4 cellular contexts compared by ENCODE assay signal in genomic region chr18:10464161-10464648, GRCh38. TPM values are rescaled to one million over a fixed set of nuclear protein-coding genes. Genes with fewer than 3 reads are reported as not detected.
"Had no signal": no experiment of that assay in that cellular context is flagged by ENCODE, and none has a peak within 500 bp of the region (broad histone marks: within the 10 kb centered on the region; RNA-seq: fewer than 3 reads in every experiment).

No MANE protein-coding gene starts in this region.

RNA-seq across cellular contexts. Expression of gene APCDD1, which starts 9.8 kb away (rescaled TPM):
- total RNA-seq: HT-29, NCI-H460, PC-9, SJCRH30 had no signal
